1 cellular context compared by ENCODE assay signal in the genomic region with DNA sequence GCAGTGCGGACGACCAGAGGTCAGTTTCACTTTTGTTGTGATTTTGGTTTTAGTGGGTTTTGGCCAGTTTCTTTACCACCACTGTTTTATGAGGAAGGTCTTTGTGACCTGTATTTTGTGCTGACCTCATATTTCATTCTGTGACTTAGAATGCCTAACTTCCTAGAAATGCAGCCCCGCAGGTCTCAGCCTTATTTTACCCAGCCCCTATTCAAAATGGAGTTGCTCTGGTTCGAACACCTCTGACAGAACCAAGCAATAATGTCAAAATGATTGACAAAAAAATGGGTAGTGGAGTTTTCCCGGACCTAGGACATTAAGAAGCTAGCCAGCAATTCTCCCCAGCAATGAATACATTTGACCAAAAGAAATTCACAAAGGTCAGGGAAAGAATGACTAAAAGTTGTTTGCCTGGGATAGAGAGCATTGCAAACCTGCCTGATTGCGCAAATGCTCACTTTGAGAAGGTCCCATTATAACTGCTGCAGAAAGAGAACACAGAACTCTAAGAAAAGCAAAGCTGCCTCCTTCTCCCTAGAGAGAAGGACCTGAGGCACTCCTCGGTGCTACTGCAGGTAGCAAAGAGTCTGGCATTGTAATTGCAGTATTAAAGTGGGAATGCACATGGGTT.
A peak's percentile ranks its signal among the peaks of the same experiment; 100 is the strongest.
TF ChIP-seq lines count a peak whose summit lies in the region.

No MANE protein-coding gene starts in this region.

TF ChIP-seq in IMR-90, 13 proteins besides CTCF, POLR2A, EP300 and RAD21:
- peak; percentile 84 for TF ChIP-seq CEBPB (IDR thresholded peaks at IDR 0.05; ENCODE audit: low read depth, low read length)
- TF ChIP-seq MAZ (IDR thresholded peaks at IDR 0.05; ENCODE audit: borderline replicate concordance, low read depth, low read length), result no peak
